In genomic region chr11:128288368-128288767, GRCh38 we compare ENCODE assay signal across 17 cellular contexts.
A peak's percentile ranks its signal among the peaks of the same experiment; 100 is the strongest.
DNase-seq lines count a peak whose midpoint lies in the region; ATAC-seq and TF ChIP-seq lines count a peak whose summit lies in the region.
"Had no signal": no experiment of that assay in that cellular context is flagged by ENCODE, and none has a peak within 500 bp of the region (broad histone marks: within the 10 kb centered on the region; RNA-seq: fewer than 3 reads in every experiment).

No MANE protein-coding gene starts in this region.

- no peak for ATAC-seq in GM19328 (IDR thresholded peaks at IDR 0.05; ENCODE audit: unreplicated experiment)
- ATAC-seq: heart right ventricle had no signal

- peak overlapping the region; percentile 39 for H2BK15ac ChIP-seq in mesenchymal stem cell (ENCODE audit: low read depth, poor library complexity, severe bottlenecking)

- no peak for TF ChIP-seq CTCF in HEK293 (tag by site-specific recombination; IDR thresholded peaks at IDR 0.05)
- no peak for TF ChIP-seq CTCF in osteoblast (IDR thresholded peaks at IDR 0.05; ENCODE audit: extremely low read depth, low read depth, low read length)

- no peak overlapping the region for H3K18ac ChIP-seq in mesenchymal stem cell (ENCODE audit: low read depth in 1 of 2, low read length in 2 of 2)

- POLR2A ChIA-PET in HEK293 (lab: Yijun Ruan, JAX) = no interaction called here

- H4K91ac ChIP-seq in mesenchymal stem cell (ENCODE audit: low read length) = no peak overlapping the region

- intact Hi-C loops in activated T-helper 2 cell treated with anti-CD3 and anti-CD28 coated beads, Interferon-gamma antibody, Interleukin-2, Interleukin-4, amounts not matched to agents 10 μg/mL and 5 μg/mL and 100 μg/mL, durations not matched to agents 14 hours and 24 hours and 36 hours (cut with micrococcal nuclease) = loop anchor here (2.0 to 10.0 kb wide), 4 partner anchors 236 to 576 kb away; partner anchors contain the start of genes FLI1 and KCNJ1

- no peak overlapping the region for H2AK5ac ChIP-seq in mesenchymal stem cell (ENCODE audit: low read length, severe bottlenecking)

- H3K4me3 ChIP-seq in HEK293 (ENCODE audit: low read depth, low read length) = no peak overlapping the region
- H3K4me3 ChIP-seq in mesenchymal stem cell (ENCODE audit: insufficient read depth in 1 of 2, low read depth in 1 of 2, low read length in 2 of 2) = no peak overlapping the region
- H3K4me3 ChIP-seq in osteoblast (ENCODE audit: insufficient read depth, low read length) = no peak overlapping the region
- H3K4me3 ChIP-seq: heart right ventricle, testis had no signal

- no peak overlapping the region for H3K9ac ChIP-seq in mesenchymal stem cell (ENCODE audit: low read length)

- no peaks in the 10 kb centered on the region for H4K20me1 ChIP-seq in osteoblast (ENCODE audit: insufficient read depth, low read length)

- H3K4me1 ChIP-seq in HEK293 (ENCODE audit: control insufficient read depth, insufficient read depth, low read length) = no peaks in the 10 kb centered on the region
- H3K4me1 ChIP-seq in mesenchymal stem cell (ENCODE audit: control insufficient read depth, insufficient read depth, low read depth, low read length) = peaks cover 8% of the 10 kb centered on the region
- H3K4me1 ChIP-seq in osteoblast (ENCODE audit: insufficient read depth, low read length) = peaks cover 6% of the 10 kb centered on the region
- H3K4me1 ChIP-seq: testis had no signal

- CTCF ChIA-PET in HEK293 (lab: Yijun Ruan, JAX) = interaction anchor here (0.6 to 6.3 kb wide), 5 partner anchors 116 to 362 kb away, joined by 3 to 76 read pairs (median 5); no protein-coding TSS in a partner anchor

- H3K27me3 ChIP-seq in mesenchymal stem cell (ENCODE audit: control insufficient read depth in 1 of 2, insufficient read depth in 1 of 2, low read length in 2 of 2) = no peaks in the 10 kb centered on the region
- no peaks in the 10 kb centered on the region for H3K27me3 ChIP-seq in osteoblast (ENCODE audit: insufficient read depth, low read length)
- H3K27me3 ChIP-seq: heart right ventricle, testis had no signal

- no peak overlapping the region for H4K8ac ChIP-seq in mesenchymal stem cell (ENCODE audit: low read length)

- H2BK120ac ChIP-seq in mesenchymal stem cell (ENCODE audit: low read depth, low read length) = no peak overlapping the region

- H2BK12ac ChIP-seq in mesenchymal stem cell (ENCODE audit: low read length in 2 of 2) = no peak overlapping the region

- H3K79me2 ChIP-seq in osteoblast (ENCODE audit: insufficient read depth, low read length) = no peaks in the 10 kb centered on the region

- peak overlapping the region; percentile 88 for H3K27ac Mint-ChIP-seq in T-helper 1 cell treated with Interleukin-12 subunit alpha and Interleukin-12 subunit beta and Interleukin-4 antibody, amounts not matched to agents 30 μg/mL and 1 μg/mL, for 36 hours
- peak overlapping the region; percentile 95 for H3K27ac Mint-ChIP-seq in activated T-helper 2 cell treated with anti-CD3 and anti-CD28 coated beads, Interferon-gamma antibody, Interleukin-2, Interleukin-4, amounts not matched to agents 10 μg/mL and 5 μg/mL and 100 μg/mL, durations not matched to agents 14 hours and 24 hours and 36 hours
- H3K27ac Mint-ChIP-seq: dendritic cell treated with granulocyte-macrophage colony-stimulating factor and Interleukin-4, amounts not matched to agents 40 ng/mL and 50 ng/mL, for 4 days had no signal

- H3K27ac ChIP-seq in HEK293 (ENCODE audit: extremely low read depth, low read depth, low read length) (no peak overlapping the region), mesenchymal stem cell (ENCODE audit: low read length, poor library complexity, severe bottlenecking) (no peak overlapping the region), osteoblast (ENCODE audit: low read depth, low read length) (no peak overlapping the region)
- H3K27ac ChIP-seq: heart right ventricle, testis had no signal

- H2BK5ac ChIP-seq in mesenchymal stem cell (ENCODE audit: low read depth, low read length, poor library complexity, severe bottlenecking) = no peak overlapping the region

- H3K36me3 ChIP-seq in HEK293 (ENCODE audit: control insufficient read depth in 2 of 2, insufficient read depth in 1 of 2, low read length in 2 of 2) = no peaks in the 10 kb centered on the region
- no peaks in the 10 kb centered on the region for H3K36me3 ChIP-seq in mesenchymal stem cell (ENCODE audit: control insufficient read depth in 1 of 2, insufficient read depth in 2 of 2, low read depth in 1 of 2, low read length in 2 of 2)
- H3K36me3 ChIP-seq in osteoblast (ENCODE audit: insufficient read depth, low read length) = no peaks in the 10 kb centered on the region
- H3K36me3 ChIP-seq: heart right ventricle had no signal

- H2AFZ ChIP-seq in mesenchymal stem cell (ENCODE audit: low read depth, low read length) (no peak overlapping the region), osteoblast (ENCODE audit: low read length) (no peak overlapping the region)

- DNase-seq in T-helper 1 cell (no peak), mesenchymal stem cell (peak; percentile 26), osteoblast (ENCODE audit: insufficient read length, low spot score, missing footprints) (no peak), NCI-H2171 treated with DMSO at 0.1 percent for 48 hours (lab: John Stamatoyannopoulos, UW) (no peak)
- DNase-seq in activated T-helper 2 cell treated with anti-CD3 and anti-CD28 coated beads, Interferon-gamma antibody, Interleukin-2, Interleukin-4, amounts not matched to agents 10 μg/mL and 5 μg/mL and 100 μg/mL, durations not matched to agents 14 hours and 24 hours and 36 hours (ENCODE audit: low spot score) = no peak
- DNase-seq: 8988T, heart right ventricle, kidney glomerular epithelial cell, NCI-H187, OCI-M1, posterior cingulate gyrus, SW 1271, testis had no signal

- peak overlapping the region; percentile 53 for H3K4me3 Mint-ChIP-seq in T-helper 1 cell treated with Interleukin-12 subunit alpha and Interleukin-12 subunit beta and Interleukin-4 antibody, amounts not matched to agents 30 μg/mL and 1 μg/mL, for 36 hours
- no peak overlapping the region for H3K4me3 Mint-ChIP-seq in activated T-helper 2 cell treated with anti-CD3 and anti-CD28 coated beads, Interferon-gamma antibody, Interleukin-2, Interleukin-4, amounts not matched to agents 10 μg/mL and 5 μg/mL and 100 μg/mL, durations not matched to agents 14 hours and 24 hours and 36 hours (ENCODE audit: low read depth)
- H3K4me3 Mint-ChIP-seq: dendritic cell treated with granulocyte-macrophage colony-stimulating factor and Interleukin-4, amounts not matched to agents 40 ng/mL and 50 ng/mL, for 4 days had no signal

- peaks cover 74% of the 10 kb centered on the region for H3K4me1 Mint-ChIP-seq in T-helper 1 cell treated with Interleukin-12 subunit alpha and Interleukin-12 subunit beta and Interleukin-4 antibody, amounts not matched to agents 30 μg/mL and 1 μg/mL, for 36 hours (ENCODE audit: low read depth)
- H3K4me1 Mint-ChIP-seq in activated T-helper 2 cell treated with anti-CD3 and anti-CD28 coated beads, Interferon-gamma antibody, Interleukin-2, Interleukin-4, amounts not matched to agents 10 μg/mL and 5 μg/mL and 100 μg/mL, durations not matched to agents 14 hours and 24 hours and 36 hours (ENCODE audit: low read depth) = peaks cover 87% of the 10 kb centered on the region

- no peaks in the 10 kb centered on the region for H3K9me3 ChIP-seq in HEK293 (ENCODE audit: control insufficient read depth, insufficient read depth, low read depth, low read length)
- H3K9me3 ChIP-seq in mesenchymal stem cell (ENCODE audit: control insufficient read depth, low read length) = no peaks in the 10 kb centered on the region
- no peaks in the 10 kb centered on the region for H3K9me3 ChIP-seq in osteoblast (ENCODE audit: low read depth, low read length)
- H3K9me3 ChIP-seq: heart right ventricle, testis had no signal

- H3K9me3 Mint-ChIP-seq in T-helper 1 cell treated with Interleukin-12 subunit alpha and Interleukin-12 subunit beta and Interleukin-4 antibody, amounts not matched to agents 30 μg/mL and 1 μg/mL, for 36 hours = no peaks in the 10 kb centered on the region
- H3K9me3 Mint-ChIP-seq in activated T-helper 2 cell treated with anti-CD3 and anti-CD28 coated beads, Interferon-gamma antibody, Interleukin-2, Interleukin-4, amounts not matched to agents 10 μg/mL and 5 μg/mL and 100 μg/mL, durations not matched to agents 14 hours and 24 hours and 36 hours = no peaks in the 10 kb centered on the region
- H3K9me3 Mint-ChIP-seq: dendritic cell treated with granulocyte-macrophage colony-stimulating factor and Interleukin-4, amounts not matched to agents 40 ng/mL and 50 ng/mL, for 4 days had no signal

- H3K4me2 ChIP-seq in mesenchymal stem cell (ENCODE audit: low read length, poor library complexity, severe bottlenecking) (no peak overlapping the region), osteoblast (ENCODE audit: insufficient read depth, low read length) (no peak overlapping the region)

- H3K14ac ChIP-seq in mesenchymal stem cell (ENCODE audit: low read length in 2 of 2) = no peak overlapping the region

- 70% methylated on average over 3 of the region's 4 CpGs for WGBS in mesenchymal stem cell

- H3K36me3 Mint-ChIP-seq in T-helper 1 cell treated with Interleukin-12 subunit alpha and Interleukin-12 subunit beta and Interleukin-4 antibody, amounts not matched to agents 30 μg/mL and 1 μg/mL, for 36 hours (ENCODE audit: low read depth) = peaks cover 6% of the 10 kb centered on the region
- H3K36me3 Mint-ChIP-seq in activated T-helper 2 cell treated with anti-CD3 and anti-CD28 coated beads, Interferon-gamma antibody, Interleukin-2, Interleukin-4, amounts not matched to agents 10 μg/mL and 5 μg/mL and 100 μg/mL, durations not matched to agents 14 hours and 24 hours and 36 hours (ENCODE audit: low read depth) = peaks cover 26% of the 10 kb centered on the region

- no peaks in the 10 kb centered on the region for H3K27me3 Mint-ChIP-seq in T-helper 1 cell treated with Interleukin-12 subunit alpha and Interleukin-12 subunit beta and Interleukin-4 antibody, amounts not matched to agents 30 μg/mL and 1 μg/mL, for 36 hours (ENCODE audit: low read depth)
- H3K27me3 Mint-ChIP-seq in activated T-helper 2 cell treated with anti-CD3 and anti-CD28 coated beads, Interferon-gamma antibody, Interleukin-2, Interleukin-4, amounts not matched to agents 10 μg/mL and 5 μg/mL and 100 μg/mL, durations not matched to agents 14 hours and 24 hours and 36 hours (ENCODE audit: low read depth) = no peaks in the 10 kb centered on the region

- no peaks in the 10 kb centered on the region for H3K79me1 ChIP-seq in mesenchymal stem cell (replicated peaks; ENCODE audit: low read length, poor library complexity, severe bottlenecking)

- H3K23ac ChIP-seq in mesenchymal stem cell (ENCODE audit: low read length in 2 of 2) = no peak overlapping the region

- H3K4ac ChIP-seq in mesenchymal stem cell (ENCODE audit: low read depth in 1 of 2, low read length in 2 of 2) = no peak overlapping the region

TF ChIP-seq in HEK293, 187 proteins besides CTCF, POLR2A, EP300 and RAD21 (continues in another document):
- no peak for TF ChIP-seq ZNF76 (tag by site-specific recombination; IDR thresholded peaks at IDR 0.05; ENCODE audit: borderline replicate concordance, low read depth)
- no peak for TF ChIP-seq KLF10 (tag by site-specific recombination; IDR thresholded peaks at IDR 0.05)
- TF ChIP-seq ZNF10 (tag by site-specific recombination; IDR thresholded peaks at IDR 0.05) = no peak
- TF ChIP-seq ZNF510 (tag by site-specific recombination; IDR thresholded peaks at IDR 0.05; ENCODE audit: insufficient replicate concordance) = no peak
